ENCODE assay signal across 1 cellular context in genomic region chr12:122845865-122846621, GRCh38.
TF ChIP-seq lines count a peak whose summit lies in the region.

No MANE protein-coding gene starts in this region.

TF ChIP-seq in HepG2, 621 proteins besides CTCF, POLR2A, EP300 and RAD21:
- TF ChIP-seq ZNF629 (CRISPR knock-in tag; conservative IDR thresholded peaks at IDR 0.05): peak; percentile 66
- TF ChIP-seq NFE2L2 (IDR thresholded peaks at IDR 0.05; ENCODE audit: low read length): no peak
- no peak for TF ChIP-seq EEA1 (CRISPR knock-in tag; IDR thresholded peaks at IDR 0.05; ENCODE audit: borderline replicate concordance)
- no peak for TF ChIP-seq KDM5A (IDR thresholded peaks at IDR 0.05; ENCODE audit: borderline replicate concordance, low read length)
- no peak for TF ChIP-seq ZC3H13 (CRISPR knock-in tag; IDR thresholded peaks at IDR 0.05)
TF ChIP-seq in HepG2: peak in this region for 1.
